9 cellular contexts compared by ENCODE assay signal in genomic region chr19:4911314-4911713, GRCh38. TPM values are rescaled to one million over a fixed set of nuclear protein-coding genes. Genes with fewer than 3 reads are reported as not detected.
DNase-seq lines count a peak whose midpoint lies in the region; ATAC-seq and TF ChIP-seq lines count a peak whose summit lies in the region.
"Had no signal": no experiment of that assay in that cellular context is flagged by ENCODE, and none has a peak within 500 bp of the region (broad histone marks: within the 10 kb centered on the region; RNA-seq: fewer than 3 reads in every experiment).

No MANE protein-coding gene starts in this region.

- H3K27me3 ChIP-seq in right cardiac atrium (ENCODE audit: control insufficient read depth, insufficient read depth) (no peaks in the 10 kb centered on the region), left lung (peaks cover 0 to 15% of the 10 kb centered on the region in 2 donors)

- peaks cover 5% of the 10 kb centered on the region for H3K36me3 Mint-ChIP-seq in activated naive CD8-positive, alpha-beta T cell

- no peak for TF ChIP-seq CTCF in left lung (IDR thresholded peaks at IDR 0.05)

- no peak for DNase-seq in right cardiac atrium
- DNase-seq in left ventricle myocardium superior: no peak
- no peak for DNase-seq in left lung
- DNase-seq in NCI-H446 treated with DMSO at 0.1 percent for 48 hours (lab: John Stamatoyannopoulos, UW): no peak
- DNase-seq in NCI-H345 (lab: John Stamatoyannopoulos, UW): no peak
- no peak for DNase-seq in GOT3 (lab: John Stamatoyannopoulos, UW)
- DNase-seq: NCI-H1417 treated with DMSO at 0.1 percent for 48 hours had no signal

- no peaks in the 10 kb centered on the region for H3K27me3 Mint-ChIP-seq in activated naive CD8-positive, alpha-beta T cell

- peak overlapping the region; percentile 98 for H3K4me3 Mint-ChIP-seq in activated naive CD8-positive, alpha-beta T cell

- H3K4me1 ChIP-seq in right cardiac atrium (ENCODE audit: control insufficient read depth, insufficient read depth, low read length) (no peaks in the 10 kb centered on the region), left lung (peaks cover 12 to 67% of the 10 kb centered on the region in 2 donors)

- H3K9me3 Mint-ChIP-seq in activated naive CD8-positive, alpha-beta T cell (ENCODE audit: low read depth): no peaks in the 10 kb centered on the region

- H3K4me1 Mint-ChIP-seq in activated naive CD8-positive, alpha-beta T cell (ENCODE audit: low read depth): peaks cover 72% of the 10 kb centered on the region

- H3K27ac Mint-ChIP-seq in activated naive CD8-positive, alpha-beta T cell: peak overlapping the region; percentile 90

- intact Hi-C loops in right cardiac atrium (cut with DNase I): loop anchor here in 3 of 4 donors (5.0 to 10.0 kb wide), 4 partner anchors 34 to 104 kb away; no protein-coding TSS in a partner anchor
- intact Hi-C loops in left ventricle myocardium superior (cut with micrococcal nuclease): no loop called here
- intact Hi-C loops in left lung (cut with DNase I): loop anchor here in 1 of 2 donors (2.0 kb wide), 1 partner anchor 47 kb away; no protein-coding TSS in a partner anchor

- H3K27ac ChIP-seq in right cardiac atrium (ENCODE audit: low read length): no peak overlapping the region
- peak overlapping the region; percentile 60 to 65 for H3K27ac ChIP-seq in left lung

- H3K9me3 ChIP-seq in right cardiac atrium (ENCODE audit: control insufficient read depth, low read length) (no peaks in the 10 kb centered on the region), left lung (no peaks in the 10 kb centered on the region)

- 43% methylated on average over 15 of the region's 15 CpGs for WGBS in right cardiac atrium

- H3K4me3 ChIP-seq in right cardiac atrium (ENCODE audit: low read length): peak overlapping the region; percentile 2
- H3K4me3 ChIP-seq in left lung: peak overlapping the region in 1 of 2 donors; percentile 63

- no peak for ATAC-seq in right cardiac atrium
- ATAC-seq in left ventricle myocardium superior: no peak
- no peak for ATAC-seq in left lung
- ATAC-seq in HG03039 (IDR thresholded peaks at IDR 0.05; ENCODE audit: unreplicated experiment): no peak

- no peaks in the 10 kb centered on the region for H3K36me3 ChIP-seq in left lung

RNA-seq across cellular contexts. Expression of gene UHRF1, which starts 2.0 kb away (rescaled TPM):
- total RNA-seq in right cardiac atrium (1 to 10 TPM in 1 of 4 donors, under 1 TPM in 3; 0.45 to 2.3 (median 0.94) TPM), left ventricle myocardium superior (1.5 TPM), left lung (10 to 100 TPM; 14.2 to 20.5 TPM)
- polyA plus RNA-seq in right cardiac atrium: 0.18 TPM

RNA-seq across cellular contexts. Expression of gene ARRDC5, which starts 8.6 kb away (rescaled TPM):
- total RNA-seq in right cardiac atrium (under 1 TPM in 1 of 4 donors, not detected in 3; 0.15 TPM), left ventricle myocardium superior (not detected), left lung (under 1 TPM; 0.35 to 0.81 TPM)
- 0.07 TPM for polyA plus RNA-seq in right cardiac atrium

RNA-seq across cellular contexts. Expression of gene PLIN3, which starts 43.8 kb away (rescaled TPM):
- 10 to 100 TPM; 26.5 to 32.2 (median 28.5) TPM for total RNA-seq in right cardiac atrium
- polyA plus RNA-seq in right cardiac atrium: 16.9 TPM
- total RNA-seq in left ventricle myocardium superior: 25.8 TPM
- 10 to 100 TPM; 51.4 to 71.7 TPM for total RNA-seq in left lung

RNA-seq across cellular contexts. Expression of gene KDM4B, which starts 57.6 kb away (rescaled TPM):
- total RNA-seq in right cardiac atrium (10 to 100 TPM; 23.9 to 37.5 (median 30.8) TPM), left ventricle myocardium superior (36.4 TPM), left lung (10 to 100 TPM; 35.5 to 42.1 TPM)
- 18.8 TPM for polyA plus RNA-seq in right cardiac atrium
